ENCODE assay signal across 14 cellular contexts in the genomic region with DNA sequence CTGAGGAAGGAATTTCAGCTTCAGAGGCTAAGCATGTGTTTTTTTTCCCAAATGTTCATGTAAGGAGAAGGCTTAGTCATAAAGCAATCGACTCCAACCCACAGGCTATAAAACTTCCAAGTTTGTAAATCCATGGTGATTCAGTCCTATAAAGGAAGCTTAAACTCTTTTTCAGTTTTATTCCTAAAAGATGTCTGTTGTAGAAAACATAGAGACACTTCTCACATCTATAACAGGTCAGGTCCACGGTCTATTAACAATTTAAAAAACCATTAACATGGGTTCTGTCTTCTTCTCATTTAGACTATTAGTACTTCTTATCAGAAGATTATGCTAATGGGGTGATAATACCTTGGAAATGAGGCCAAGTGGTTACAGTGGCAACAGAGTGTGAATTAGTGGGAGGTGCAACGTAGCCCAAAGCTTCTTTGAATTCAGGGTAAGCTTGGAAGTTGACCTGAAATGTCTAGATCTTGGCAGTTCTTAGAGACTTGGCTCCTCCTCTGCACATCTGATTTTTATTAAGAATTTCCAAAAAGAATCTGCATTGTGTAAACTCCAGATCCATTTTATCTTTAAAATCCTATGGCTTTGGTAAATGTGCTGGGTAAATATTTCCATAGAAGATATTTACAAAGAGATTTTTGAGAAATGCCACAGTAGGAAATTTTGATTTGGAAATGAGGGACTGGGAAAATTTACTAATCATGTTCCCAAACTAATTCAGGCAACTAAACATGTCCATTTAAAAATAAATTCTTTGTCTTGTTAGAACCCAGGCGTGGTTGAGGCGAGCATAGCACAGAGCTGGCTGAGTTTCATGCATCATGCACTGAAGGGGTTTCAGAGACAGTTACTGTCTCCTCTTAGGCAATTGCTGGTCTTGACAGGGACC.
DNase-seq lines count a peak whose midpoint lies in the region; TF ChIP-seq lines count a peak whose summit lies in the region.
"Had no signal": no experiment of that assay in that cellular context is flagged by ENCODE, and none has a peak within 500 bp of the region (broad histone marks: within the 10 kb centered on the region; RNA-seq: fewer than 3 reads in every experiment).

No MANE protein-coding gene starts in this region.

- H3K4me3 ChIP-seq in AG10803 (ENCODE audit: low read length) = no peak overlapping the region
- no peak overlapping the region for H3K4me3 ChIP-seq in epithelial cell of proximal tubule (ENCODE audit: low read depth, low read length)

- CTCF ChIA-PET in Calu3 (lab: Charles Lee) = no interaction called here

- H3K27me3 Mint-ChIP-seq in osteocyte (ENCODE audit: unreplicated experiment) (no peaks in the 10 kb centered on the region), Calu3 (ENCODE audit: unreplicated experiment) (peaks cover 28% of the 10 kb centered on the region)
- H3K27me3 Mint-ChIP-seq in activated naive CD8-positive, alpha-beta T cell treated with anti-CD3 and anti-CD28 coated beads for 36 hours = peaks cover 40% of the 10 kb centered on the region

- BruUV-seq in Calu3 (replicated peaks; lab: Mats Ljungman, UMichigan) = no TSS peak

- DNase-seq in AG10803 (ENCODE audit: low read depth) (peak; percentile 88), NCI-H82 treated with DMSO at 0.1 percent for 48 hours (lab: John Stamatoyannopoulos, UW; ENCODE audit: unreplicated experiment) (peak; percentile 56), epithelial cell of proximal tubule (ENCODE audit: low read depth) (peak; percentile 40), osteocyte (ENCODE audit: extremely low spot score, unreplicated experiment) (no peak), NCI-H69 (lab: John Stamatoyannopoulos, UW) (no peak), Calu3 (no peak)
- DNase-seq in stimulated activated CD4-positive, alpha-beta T cell treated with anti-CD3 and anti-CD28 coated beads, Interleukin-4, amount 100 ng/mL, for 4 hours = no peak
- no peak for DNase-seq in activated naive CD8-positive, alpha-beta T cell treated with anti-CD3 and anti-CD28 coated beads for 36 hours
- DNase-seq: CD8-positive, alpha-beta T cell; effector CD4-positive, alpha-beta T cell; left cardiac atrium; NCI-H748 treated with DMSO at 0.1 percent for 48 hours; stimulated activated naive CD8-positive, alpha-beta T cell treated with anti-CD3 and anti-CD28 coated beads, Interleukin-15, Interleukin-2, amounts not matched to agents 100 U/mL and 50 U/mL, for 24 hours; T-helper 9 cell had no signal

- H3K9me3 Mint-ChIP-seq in osteocyte (ENCODE audit: unreplicated experiment) (no peaks in the 10 kb centered on the region), Calu3 (ENCODE audit: low read depth, unreplicated experiment) (no peaks in the 10 kb centered on the region)
- H3K9me3 Mint-ChIP-seq in activated naive CD8-positive, alpha-beta T cell treated with anti-CD3 and anti-CD28 coated beads for 36 hours = no peaks in the 10 kb centered on the region
- H3K9me3 Mint-ChIP-seq: CD8-positive, alpha-beta T cell had no signal

- intact Hi-C loops in Calu3 (cut with micrococcal nuclease; ENCODE audit: unreplicated experiment) = no loop called here

- no peak for TF ChIP-seq CTCF in AG10803 (conservative IDR thresholded peaks at IDR 0.05; ENCODE audit: low read length)
- no peak for TF ChIP-seq CTCF in epithelial cell of proximal tubule (conservative IDR thresholded peaks at IDR 0.05; ENCODE audit: low read depth, low read length)
- TF ChIP-seq CTCF in osteocyte (IDR thresholded peaks at IDR 0.05) = no peak
- no peak for TF ChIP-seq CTCF in Calu3 (IDR thresholded peaks at IDR 0.05; ENCODE audit: unreplicated experiment)

- H3K4me3 Mint-ChIP-seq in osteocyte (ENCODE audit: unreplicated experiment) (no peak overlapping the region), Calu3 (ENCODE audit: low read depth, unreplicated experiment) (no peak overlapping the region)
- H3K4me3 Mint-ChIP-seq in activated naive CD8-positive, alpha-beta T cell treated with anti-CD3 and anti-CD28 coated beads for 36 hours = no peak overlapping the region
- H3K4me3 Mint-ChIP-seq: CD8-positive, alpha-beta T cell had no signal

- H3K27ac Mint-ChIP-seq in osteocyte (ENCODE audit: unreplicated experiment) (peak overlapping the region; percentile 89), Calu3 (ENCODE audit: unreplicated experiment) (no peak overlapping the region)
- H3K27ac Mint-ChIP-seq in activated naive CD8-positive, alpha-beta T cell treated with anti-CD3 and anti-CD28 coated beads for 36 hours = no peak overlapping the region
- H3K27ac Mint-ChIP-seq: CD8-positive, alpha-beta T cell had no signal

- H3K36me3 Mint-ChIP-seq in osteocyte (ENCODE audit: unreplicated experiment) (no peaks in the 10 kb centered on the region), Calu3 (ENCODE audit: insufficient read depth, unreplicated experiment) (no peaks in the 10 kb centered on the region)
- H3K36me3 Mint-ChIP-seq in activated naive CD8-positive, alpha-beta T cell treated with anti-CD3 and anti-CD28 coated beads for 36 hours = no peaks in the 10 kb centered on the region
- H3K36me3 Mint-ChIP-seq: CD8-positive, alpha-beta T cell had no signal

- H3K4me1 Mint-ChIP-seq in osteocyte (ENCODE audit: unreplicated experiment) = peaks cover 44% of the 10 kb centered on the region
- H3K4me1 Mint-ChIP-seq in Calu3 (ENCODE audit: low read depth, unreplicated experiment) = no peaks in the 10 kb centered on the region
- H3K4me1 Mint-ChIP-seq in activated naive CD8-positive, alpha-beta T cell treated with anti-CD3 and anti-CD28 coated beads for 36 hours = no peaks in the 10 kb centered on the region

Comparison
In these comparisons a context has a peak if more than half of its experiments do, and no peak if none do; other contexts are left out.
1. DNase-seq: peak in AG10803 (single experiment), NCI-H82 treated with DMSO at 0.1 percent for 48 hours (single experiment) and epithelial cell of proximal tubule (single experiment); none in osteocyte (single experiment), NCI-H69 (single experiment), Calu3 (single experiment), stimulated activated CD4-positive, alpha-beta T cell treated with anti-CD3 and anti-CD28 coated beads, Interleukin-4, amount 100 ng/mL, for 4 hours (0 of 2) and activated naive CD8-positive, alpha-beta T cell treated with anti-CD3 and anti-CD28 coated beads for 36 hours (single experiment).